Comparison of ENCODE assay signal across 10 cellular contexts in genomic region chr9:130692365-130692764, GRCh38. TPM values are rescaled to one million over a fixed set of nuclear protein-coding genes. Genes with fewer than 3 reads are reported as not detected.
A peak's percentile ranks its signal among the peaks of the same experiment; 100 is the strongest.
DNase-seq lines count a peak whose midpoint lies in the region; ATAC-seq and TF ChIP-seq lines count a peak whose summit lies in the region.
"Had no signal": no experiment of that assay in that cellular context is flagged by ENCODE, and none has a peak within 500 bp of the region (broad histone marks: within the 10 kb centered on the region; RNA-seq: fewer than 3 reads in every experiment).

No MANE protein-coding gene starts in this region.

- no peaks in the 10 kb centered on the region for H3K9me3 Mint-ChIP-seq in nephron progenitor cell

- TF ChIP-seq CTCF in OCI-LY3 (IDR thresholded peaks at IDR 0.05; ENCODE audit: low read depth, low read length) (peak; percentile 10; the same call in 1 of the 2 replicates), nephron progenitor cell (IDR thresholded peaks at IDR 0.05) (peak; percentile 63), left lung (IDR thresholded peaks at IDR 0.05) (no peak)

- H3K9ac ChIP-seq in OCI-LY3 (ENCODE audit: low read length): no peak overlapping the region

- intact Hi-C loops in left lung (cut with DNase I): no loop called here

- H3K4me1 ChIP-seq in OCI-LY3 (ENCODE audit: low read length) (peaks cover 42% of the 10 kb centered on the region), left lung (peaks cover 3 to 29% of the 10 kb centered on the region in 2 donors)

- no peak for ATAC-seq in left lung
- ATAC-seq in HG02571 (IDR thresholded peaks at IDR 0.05; ENCODE audit: unreplicated experiment): no peak

- H3K36me3 ChIP-seq in OCI-LY3 (replicated peaks; ENCODE audit: low read depth, low read length) (peaks cover 22% of the 10 kb centered on the region), left lung (peaks cover 0 to 21% of the 10 kb centered on the region in 2 donors)

- H3K27me3 ChIP-seq in OCI-LY3 (ENCODE audit: low read depth, low read length): no peaks in the 10 kb centered on the region
- H3K27me3 ChIP-seq in left lung: no peaks in the 10 kb centered on the region

- H3K79me2 ChIP-seq in OCI-LY3 (ENCODE audit: low read length): peaks cover 42% of the 10 kb centered on the region

- H3K4me3 Mint-ChIP-seq in nephron progenitor cell: peak overlapping the region; percentile 97

- no peak overlapping the region for H3K4me3 ChIP-seq in OCI-LY3 (ENCODE audit: low read length)
- no peak overlapping the region for H3K4me3 ChIP-seq in left lung

- no peak overlapping the region for H3K27ac Mint-ChIP-seq in nephron progenitor cell

- no peak for TF ChIP-seq POLR2A in erythroblast (IDR thresholded peaks at IDR 0.05; ENCODE audit: low read length)

- peaks cover 24% of the 10 kb centered on the region for H3K36me3 Mint-ChIP-seq in nephron progenitor cell (ENCODE audit: low read depth)

- DNase-seq in ELR (ENCODE audit: low read depth) (peak; percentile 19), erythroblast (lab: John Stamatoyannopoulos, UW) (peak; percentile 76 to 78), nephron progenitor cell (peak; percentile 85), left lung (no peak), COLO829 (ENCODE audit: low spot score) (no peak), NCI-H345 treated with DMSO at 0.1 percent for 48 hours (lab: John Stamatoyannopoulos, UW; ENCODE audit: unreplicated experiment) (no peak)
- DNase-seq: NCI-H510A; stimulated activated CD4-positive, alpha-beta T cell treated with anti-CD3 and anti-CD28 coated beads, Interleukin-4, amount 100 ng/mL, for 1 hour had no signal

- H2AFZ ChIP-seq in OCI-LY3 (ENCODE audit: low read depth, low read length): no peak overlapping the region

- H3K4me1 Mint-ChIP-seq in nephron progenitor cell: peaks cover 79% of the 10 kb centered on the region

- H3K27ac ChIP-seq in OCI-LY3 (ENCODE audit: low read length): no peak overlapping the region
- H3K27ac ChIP-seq in left lung: no peak overlapping the region

- no peaks in the 10 kb centered on the region for H3K9me3 ChIP-seq in OCI-LY3 (ENCODE audit: insufficient read depth, low read length)
- H3K9me3 ChIP-seq in left lung: no peaks in the 10 kb centered on the region

- H3K4me2 ChIP-seq in OCI-LY3 (ENCODE audit: low read length): no peak overlapping the region

- H4K20me1 ChIP-seq in OCI-LY3 (ENCODE audit: insufficient read depth, low read length): peaks cover 19% of the 10 kb centered on the region

- H3K27me3 Mint-ChIP-seq in nephron progenitor cell (ENCODE audit: low read depth, poor library complexity): peaks cover 11% of the 10 kb centered on the region

RNA-seq across cellular contexts. Expression of gene EXOSC2, which starts 1.2 kb away (rescaled TPM):
- 10 to 100 TPM; 17.5 to 27.6 TPM for total RNA-seq in left lung

RNA-seq across cellular contexts. Expression of gene PRDM12, which starts 28.0 kb away (rescaled TPM):
- not detected for total RNA-seq in left lung

Comparison
In these comparisons a context has a peak if more than half of its experiments do, and no peak if none do; other contexts are left out.
1. DNase-seq: peak in ELR (single experiment), erythroblast (2 of 2) and nephron progenitor cell (single experiment); none in left lung (0 of 2), COLO829 (single experiment) and NCI-H345 treated with DMSO at 0.1 percent for 48 hours (single experiment).
2. CTCF ChIP-seq: peak in OCI-LY3 (single experiment) and nephron progenitor cell (single experiment); none in left lung (0 of 2).